Comparison of ENCODE assay signal across 11 cellular contexts in the genomic region with DNA sequence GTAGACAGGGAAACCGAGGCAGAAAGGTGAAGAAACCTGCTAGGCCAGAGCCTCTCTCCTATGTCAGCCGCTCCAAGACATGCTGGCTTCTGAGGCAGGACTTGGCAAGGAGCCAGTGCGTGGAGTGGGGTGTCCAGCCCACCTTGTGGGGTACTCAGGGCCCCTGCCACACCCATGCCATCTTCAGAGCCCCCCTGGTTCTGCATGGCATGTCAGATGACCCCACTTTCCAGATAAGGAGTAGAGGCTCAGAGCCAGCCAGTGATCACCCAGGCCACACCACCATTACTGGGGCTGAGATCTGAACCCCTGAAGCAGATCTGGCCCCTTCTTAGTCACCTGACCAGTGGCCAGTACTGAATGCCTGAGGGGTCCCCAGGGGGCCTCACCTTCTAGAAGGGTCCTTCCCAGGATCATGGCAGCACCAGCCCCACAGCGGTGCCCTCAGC. TPM values are rescaled to one million over a fixed set of nuclear protein-coding genes. Genes with fewer than 3 reads are reported as not detected.
A peak's percentile ranks its signal among the peaks of the same experiment; 100 is the strongest.
DNase-seq lines count a peak whose midpoint lies in the region; ATAC-seq and TF ChIP-seq lines count a peak whose summit lies in the region.
"Had no signal": no experiment of that assay in that cellular context is flagged by ENCODE, and none has a peak within 500 bp of the region (broad histone marks: within the 10 kb centered on the region; RNA-seq: fewer than 3 reads in every experiment).

No MANE protein-coding gene starts in this region.

- CTCF ChIA-PET in A673 (lab: Charles Lee) (no interaction called here), IMR-90 (lab: Yijun Ruan, JAX) (no interaction called here)

- H3K27ac Mint-ChIP-seq in osteocyte (ENCODE audit: unreplicated experiment): no peak overlapping the region
- H3K27ac Mint-ChIP-seq: neural progenitor cell had no signal

- H3K9me3 ChIP-seq in A673 (ENCODE audit: low read depth, low read length, poor library complexity, severe bottlenecking) (no peaks in the 10 kb centered on the region), IMR-90 (ENCODE audit: control insufficient read depth, insufficient read depth, low read length) (no peaks in the 10 kb centered on the region), esophagus squamous epithelium (no peaks in the 10 kb centered on the region)

- DNase-seq in A673 (ENCODE audit: low spot score) (no peak), IMR-90 (no peak), esophagus squamous epithelium (lab: John Stamatoyannopoulos, UW) (no peak), osteocyte (ENCODE audit: extremely low spot score, unreplicated experiment) (peak; percentile 79), AG08396 (ENCODE audit: low spot score) (no peak)
- DNase-seq: NCI-H510A treated with DMSO at 0.1 percent for 48 hours had no signal

- H3K4ac ChIP-seq in IMR-90 (ENCODE audit: low read depth, low read length): peak overlapping the region; percentile 90

- H4K20me1 ChIP-seq in IMR-90 (ENCODE audit: insufficient read depth, low read length): no peaks in the 10 kb centered on the region

- peak overlapping the region; percentile 35 for H3K27ac ChIP-seq in A673 (ENCODE audit: low read depth, low read length, poor library complexity, severe bottlenecking)
- peak overlapping the region; percentile 72 for H3K27ac ChIP-seq in IMR-90 (ENCODE audit: insufficient read depth, low read length)
- H3K27ac ChIP-seq in esophagus squamous epithelium: peak overlapping the region; percentile 62 to 86 (median 78)
- H3K27ac ChIP-seq: neural progenitor cell had no signal

- H3K4me1 Mint-ChIP-seq in osteocyte (ENCODE audit: unreplicated experiment): peaks cover 5% of the 10 kb centered on the region
- H3K4me1 Mint-ChIP-seq: neural progenitor cell had no signal

- no peaks in the 10 kb centered on the region for H3K36me3 Mint-ChIP-seq in osteocyte (ENCODE audit: unreplicated experiment)
- H3K36me3 Mint-ChIP-seq: neural progenitor cell had no signal

- peak overlapping the region; percentile 3; the same call in 1 of the 2 replicates for H3K9ac ChIP-seq in IMR-90 (ENCODE audit: low read depth, low read length)
- H3K9ac ChIP-seq: neural progenitor cell had no signal

- no peaks in the 10 kb centered on the region for H3K36me3 ChIP-seq in A673 (ENCODE audit: insufficient read depth, low read length, poor library complexity, severe bottlenecking)
- H3K36me3 ChIP-seq in IMR-90 (ENCODE audit: control insufficient read depth, insufficient read depth, low read length): no peaks in the 10 kb centered on the region
- H3K36me3 ChIP-seq in esophagus squamous epithelium: no peaks in the 10 kb centered on the region
- H3K36me3 ChIP-seq: neural progenitor cell had no signal

- peak overlapping the region; percentile 92; the same call in 2 of the 3 replicates for H2BK15ac ChIP-seq in IMR-90 (ENCODE audit: low read depth, low read length)

- no peaks in the 10 kb centered on the region for H3K9me3 Mint-ChIP-seq in osteocyte (ENCODE audit: unreplicated experiment)
- H3K9me3 Mint-ChIP-seq: neural progenitor cell had no signal

- peak overlapping the region; percentile 74 for H4K5ac ChIP-seq in IMR-90 (ENCODE audit: low read depth, low read length)

- H3K23ac ChIP-seq in IMR-90 (ENCODE audit: low read depth, low read length): peak overlapping the region; percentile 26; the same call in 1 of the 2 replicates

- H3K56ac ChIP-seq in IMR-90 (ENCODE audit: extremely low read depth, insufficient read depth, low read length): peak overlapping the region; percentile 22; the same call in 1 of the 2 replicates

- peak overlapping the region; percentile 59 for H3K18ac ChIP-seq in IMR-90 (ENCODE audit: low read depth, low read length)

- peak overlapping the region; percentile 82 for H2BK20ac ChIP-seq in IMR-90 (ENCODE audit: low read depth, low read length)

- dilution Hi-C loops in IMR-90 (cut with HindIII; ENCODE audit: low sequenced_read_pairs, unreplicated experiment): no loop called here

- intact Hi-C loops in A673 (cut with micrococcal nuclease; ENCODE audit: unreplicated experiment) (no loop called here), IMR-90 (cut with micrococcal nuclease) (no loop called here), esophagus squamous epithelium (cut with DNase I) (no loop called here)

- peak overlapping the region; percentile 96 for H2BK120ac ChIP-seq in IMR-90 (ENCODE audit: low read depth, low read length)

- peak overlapping the region; percentile 65 for H2AK5ac ChIP-seq in IMR-90 (ENCODE audit: low read depth, low read length)

- H2AFZ ChIP-seq in IMR-90 (replicated peaks; ENCODE audit: low read length, poor library complexity): peak overlapping the region; percentile 75
- H2AFZ ChIP-seq: neural progenitor cell had no signal

- H3K4me1 ChIP-seq in A673 (ENCODE audit: insufficient read depth, low read length, poor library complexity, severe bottlenecking): peaks cover 37% of the 10 kb centered on the region
- peaks cover 38% of the 10 kb centered on the region for H3K4me1 ChIP-seq in IMR-90 (ENCODE audit: control insufficient read depth, insufficient read depth, low read length)
- peaks cover 37 to 65% (median 39%) of the 10 kb centered on the region in 3 donors for H3K4me1 ChIP-seq in esophagus squamous epithelium

- H3K79me1 ChIP-seq in IMR-90 (ENCODE audit: low read depth in 1 of 2, low read length in 2 of 2): no peaks in the 10 kb centered on the region

- H2BK5ac ChIP-seq in IMR-90 (ENCODE audit: low read depth, low read length, poor library complexity, severe bottlenecking): peak overlapping the region; percentile 66

- in situ Hi-C loops in IMR-90 (cut with MboI; ENCODE audit: low sequenced_read_pairs): no loop called here

- peaks cover 19% of the 10 kb centered on the region for H3K9me1 ChIP-seq in IMR-90 (ENCODE audit: insufficient read depth, low read length)

- BruUV-seq in A673 (replicated peaks; lab: Mats Ljungman, UMichigan) (no TSS peak), IMR-90 (replicated peaks; lab: Mats Ljungman, UMichigan) (no TSS peak)

- H3K4me3 ChIP-seq in A673 (ENCODE audit: low read depth, low read length, poor library complexity, severe bottlenecking) (no peak overlapping the region), IMR-90 (ENCODE audit: insufficient read depth, low read depth, low read length) (no peak overlapping the region), esophagus squamous epithelium (no peak overlapping the region)
- H3K4me3 ChIP-seq: neural progenitor cell had no signal

- no peak overlapping the region for H3K4me2 ChIP-seq in IMR-90 (ENCODE audit: low read depth, low read length)
- H3K4me2 ChIP-seq: neural progenitor cell had no signal

- H3K27me3 Mint-ChIP-seq in osteocyte (ENCODE audit: unreplicated experiment): no peaks in the 10 kb centered on the region

- H4K91ac ChIP-seq in IMR-90 (ENCODE audit: insufficient read depth, low read depth, low read length): peak overlapping the region; percentile 96

- TF ChIP-seq RAD21 in IMR-90 (IDR thresholded peaks at IDR 0.05; ENCODE audit: low read length): no peak

- peak overlapping the region; percentile 83 to 84 for H4K8ac ChIP-seq in IMR-90 (ENCODE audit: low read depth in 2 of 2, low read length in 2 of 2)

- H3K27me3 ChIP-seq in A673 (replicated peaks; ENCODE audit: insufficient read depth, low read depth, low read length, poor library complexity): no peaks in the 10 kb centered on the region
- H3K27me3 ChIP-seq in IMR-90 (ENCODE audit: control insufficient read depth, insufficient read depth, low read length): no peaks in the 10 kb centered on the region
- H3K27me3 ChIP-seq in esophagus squamous epithelium: peaks cover 0 to 11% (median 0%) of the 10 kb centered on the region in 4 donors

- no peak for TF ChIP-seq POLR2A in IMR-90 (IDR thresholded peaks at IDR 0.05; ENCODE audit: low read depth, low read length)
- TF ChIP-seq POLR2A in esophagus squamous epithelium (IDR thresholded peaks at IDR 0.05): no peak

- ATAC-seq in IMR-90 (ENCODE audit: low read depth) (peak; percentile 1), HG02970 (IDR thresholded peaks at IDR 0.05; ENCODE audit: low FRiP score, unreplicated experiment) (no peak), HG03139 (IDR thresholded peaks at IDR 0.05; ENCODE audit: unreplicated experiment) (no peak), HG03439 (IDR thresholded peaks at IDR 0.05; ENCODE audit: unreplicated experiment) (no peak)

- POLR2A ChIA-PET in A673 (lab: Charles Lee; ENCODE audit: low non-redundant PET) (no interaction called here), IMR-90 (lab: Charles Lee; ENCODE audit: unreplicated experiment) (no interaction called here)

- no peak overlapping the region for H3K4me3 Mint-ChIP-seq in osteocyte (ENCODE audit: unreplicated experiment)
- H3K4me3 Mint-ChIP-seq: neural progenitor cell had no signal

- peak overlapping the region; percentile 96 for H2AK9ac ChIP-seq in IMR-90 (replicated peaks; ENCODE audit: low read depth, low read length, poor library complexity)

- peak overlapping the region; percentile 70 for H3K14ac ChIP-seq in IMR-90 (replicated peaks; ENCODE audit: low read depth, low read length)

- WGBS in IMR-90 (ENCODE audit: extremely low coverage in 2 of 2, insufficient read length in 1 of 2), 2 experiments: 100% methylated on average over 1 of the region's 4 CpGs; no CpG with 5 or more reads in 1 of the 2 experiments
- 62 to 76% methylated on average over 3 to 4 of the region's 4 CpGs for WGBS in esophagus squamous epithelium, 2 donors

- TF ChIP-seq CTCF in A673 (conservative IDR thresholded peaks at IDR 0.05; ENCODE audit: low read depth, low read length): no peak
- TF ChIP-seq CTCF in IMR-90 (conservative IDR thresholded peaks at IDR 0.05; ENCODE audit: low read depth, low read length): no peak
- no peak for TF ChIP-seq CTCF in esophagus squamous epithelium (IDR thresholded peaks at IDR 0.05)
- TF ChIP-seq CTCF in osteocyte (IDR thresholded peaks at IDR 0.05): no peak

TF ChIP-seq in IMR-90, 13 proteins besides CTCF, POLR2A, EP300 and RAD21 (continues in another document):
- TF ChIP-seq CEBPB (IDR thresholded peaks at IDR 0.05; ENCODE audit: low read depth, low read length): no peak

RNA-seq across cellular contexts. Expression of a gene that starts 14.7 kb away (rescaled TPM):
- total RNA-seq in A673 (2021) (not detected in 2 replicates), IMR-90 (2012; rRNA removed) (not detected in 2 replicates), esophagus squamous epithelium (not detected), osteocyte (not detected in 2 replicates)
- polyA plus RNA-seq in IMR-90 (2012; rRNA removed): not detected in 2 replicates
- polyA plus RNA-seq in IMR-90 (2012; cell fraction: cytosol; rRNA removed): not detected in 2 replicates
- 0.03 and 0.17 TPM in 2 replicates for polyA plus RNA-seq in IMR-90 (2012; cell fraction: nucleus; rRNA removed; ENCODE audit: low replicate concordance)
- total RNA-seq: M059J had no signal

RNA-seq across cellular contexts. Expression of a gene that starts 24.9 kb away (rescaled TPM):
- total RNA-seq in A673 (2021) (not detected in 2 replicates), IMR-90 (2012; rRNA removed) (not detected in 2 replicates), esophagus squamous epithelium (100 to 1,000 TPM; 105 to 440 (median 163) TPM), osteocyte (not detected in 2 replicates)
- polyA plus RNA-seq in IMR-90 (2012; rRNA removed): not detected in 2 replicates
- not detected in 2 replicates for polyA plus RNA-seq in IMR-90 (2012; cell fraction: cytosol; rRNA removed)
- polyA plus RNA-seq in IMR-90 (2012; cell fraction: nucleus; rRNA removed; ENCODE audit: low replicate concordance): 0.02 TPM in 1 of 2 replicates, not detected in the other
- total RNA-seq: M059J had no signal

RNA-seq across cellular contexts. Expression of a gene that starts 52.2 kb away (rescaled TPM):
- total RNA-seq in A673 (2021): not detected in 2 replicates
- not detected in 2 replicates for total RNA-seq in IMR-90 (2012; rRNA removed)
- polyA plus RNA-seq in IMR-90 (2012; rRNA removed): not detected in 2 replicates
- polyA plus RNA-seq in IMR-90 (2012; cell fraction: cytosol; rRNA removed): not detected in 2 replicates
- not detected in 2 replicates for polyA plus RNA-seq in IMR-90 (2012; cell fraction: nucleus; rRNA removed; ENCODE audit: low replicate concordance)
- not detected for total RNA-seq in esophagus squamous epithelium
- not detected in 2 replicates for total RNA-seq in osteocyte
- total RNA-seq: M059J had no signal

Comparison
In these comparisons a context has a peak if more than half of its experiments do, and no peak if none do; other contexts are left out.
1. RNA of a gene that starts 24.9 kb away (total RNA-seq): 105 to 440 TPM in esophagus squamous epithelium; not detected in A673, not detected in IMR-90 and not detected in osteocyte; every median in the first group is over 100 times any median in the second.
2. Peak in every context shown above with its lines, with median percentiles within 50 percentile points of each other: H3K27ac ChIP-seq.